In genomic region chr12:13390381-13390856, GRCh38 we compare ENCODE assay signal across 8 cellular contexts.
A peak's percentile ranks its signal among the peaks of the same experiment; 100 is the strongest.
DNase-seq lines count a peak whose midpoint lies in the region; ATAC-seq lines count a peak whose summit lies in the region.

No MANE protein-coding gene starts in this region.

- ATAC-seq in GM19397 (IDR thresholded peaks at IDR 0.05; ENCODE audit: unreplicated experiment) (no peak), HG02610 (IDR thresholded peaks at IDR 0.05; ENCODE audit: unreplicated experiment) (no peak)

- DNase-seq in C1 segment of cervical spinal cord (lab: John Stamatoyannopoulos, UW) (peak in 13 of 14 donors; percentile 20 to 92 (median 74)), NCI-H2171 (lab: John Stamatoyannopoulos, UW) (peak; percentile 46), dedifferentiated amniotic fluid mesenchymal stem cell (ENCODE audit: extremely low spot score) (peak; percentile 61), mucosa of gallbladder (ENCODE audit: low spot score) (peak; percentile 94), DMS114 treated with DMSO at 0.1 percent for 48 hours (lab: John Stamatoyannopoulos, UW; ENCODE audit: unreplicated experiment) (no peak)
- DNase-seq in activated CD4-positive, CD25-positive, alpha-beta regulatory T cell treated with anti-CD3 and anti-CD28 coated beads, Interleukin-2, amount 50 U/mL, for 72 hours, result no peak

Comparison
In these comparisons a context has a peak if more than half of its experiments do, and no peak if none do; other contexts are left out.
1. DNase-seq: peak in C1 segment of cervical spinal cord (13 of 14), NCI-H2171 (single experiment), dedifferentiated amniotic fluid mesenchymal stem cell (single experiment) and mucosa of gallbladder (single experiment); none in DMS114 treated with DMSO at 0.1 percent for 48 hours (single experiment) and activated CD4-positive, CD25-positive, alpha-beta regulatory T cell treated with anti-CD3 and anti-CD28 coated beads, Interleukin-2, amount 50 U/mL, for 72 hours (single experiment).